Comparison of ENCODE assay signal across 31 cellular contexts in the genomic region with DNA sequence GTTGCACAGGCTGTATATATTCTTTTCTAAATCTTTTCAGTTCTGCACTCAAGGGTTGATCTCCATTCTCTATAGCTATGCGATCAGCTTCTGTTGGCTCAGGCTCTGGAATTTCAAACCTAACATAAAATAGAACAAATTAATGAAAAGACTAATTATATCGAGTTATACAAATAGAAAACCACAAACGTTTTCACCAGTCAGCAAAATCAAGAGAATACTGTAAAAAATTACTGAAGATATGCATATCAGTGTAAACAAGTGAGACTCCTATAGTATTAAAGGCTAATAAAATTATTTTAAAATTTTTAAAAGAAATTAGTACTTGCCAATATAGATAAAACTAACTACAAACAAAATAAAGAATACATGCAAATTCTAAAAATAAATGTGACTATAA.
"Had no signal": no experiment of that assay in that cellular context is flagged by ENCODE, and none has a peak within 500 bp of the region (broad histone marks: within the 10 kb centered on the region; RNA-seq: fewer than 3 reads in every experiment).

No MANE protein-coding gene starts in this region.

- DNase-seq: activated CD4-positive, alpha-beta memory T cell treated with anti-CD3 and anti-CD28 coated beads, Interleukin-2, amount 10 ng/mL, durations not matched to agents 7 days and 5 days; activated CD4-positive, alpha-beta T cell treated with anti-CD3 and anti-CD28 coated beads for 1 hour; activated CD4-positive, alpha-beta T cell treated with anti-CD3 and anti-CD28 coated beads for 36 hours; activated CD4-positive, alpha-beta T cell treated with anti-CD3 and anti-CD28 coated beads for 48 hours; activated CD4-positive, alpha-beta T cell treated with anti-CD3 and anti-CD28 coated beads, Interleukin-2, amount 10 ng/mL, durations not matched to agents 7 days and 5 days; activated CD4-positive, alpha-beta T cell treated with anti-CD3 and anti-CD28 coated beads, Interleukin-2, amount 50 U/mL, for 48 hours; activated CD4-positive, CD25-positive, alpha-beta regulatory T cell; activated CD8-positive, alpha-beta memory T cell treated with anti-CD3 and anti-CD28 coated beads for 24 hours; activated CD8-positive, alpha-beta memory T cell treated with anti-CD3 and anti-CD28 coated beads, Interleukin-2, amount 10 ng/mL, durations not matched to agents 7 days and 5 days; activated CD8-positive, alpha-beta memory T cell treated with anti-CD3 and anti-CD28 coated beads, Interleukin-2, amount 50 U/mL, for 48 hours; activated CD8-positive, alpha-beta T cell treated with anti-CD3 and anti-CD28 coated beads, Interleukin-2, amount 10 ng/mL, durations not matched to agents 7 days and 5 days; activated effector memory CD4-positive, alpha-beta T cell treated with Interleukin-2 at 50 U/mL for 16 hours; activated gamma-delta T cell; activated naive CD4-positive, alpha-beta T cell treated with anti-CD3 and anti-CD28 coated beads, Interleukin-2, amount 10 ng/mL, durations not matched to agents 7 days and 5 days; activated naive CD4-positive, alpha-beta T cell treated with Interleukin-2 at 50 U/mL for 16 hours; activated naive CD8-positive, alpha-beta T cell treated with anti-CD3 and anti-CD28 coated beads, Interleukin-2, amount 10 ng/mL, durations not matched to agents 7 days and 5 days; activated naive CD8-positive, alpha-beta T cell treated with anti-CD3 and anti-CD28 coated beads, Interleukin-2, amount 50 U/mL, for 24 hours; activated T-cell treated with anti-CD3 and anti-CD28 coated beads, Interleukin-2, amount 50 U/mL, for 24 hours; activated T-cell treated with anti-CD3 and anti-CD28 coated beads, Interleukin-2, amount 50 U/mL, for 48 hours; amygdala; anterior cingulate cortex; caudate nucleus; cerebellar nuclear complex; T-helper 2 cell; T-helper 9 cell; WERI-Rb-1 had no signal

- FAIRE-seq: bronchial epithelial cell had no signal

- ATAC-seq: activated CD4-positive, alpha-beta T cell treated with anti-CD3 and anti-CD28 coated beads for 36 hours; activated CD4-positive, CD25-positive, alpha-beta regulatory T cell treated with anti-CD3 and anti-CD28 coated beads, Interleukin-2, amount 50 U/mL, for 24 hours; activated CD8-positive, alpha-beta memory T cell treated with anti-CD3 and anti-CD28 coated beads, Interleukin-2, amount 10 ng/mL, durations not matched to agents 7 days and 5 days; activated CD8-positive, alpha-beta T cell treated with anti-CD3 and anti-CD28 coated beads, Interleukin-2, amount 10 ng/mL, durations not matched to agents 7 days and 5 days; activated naive CD8-positive, alpha-beta T cell treated with anti-CD3 and anti-CD28 coated beads, Interleukin-2, amount 50 U/mL, for 24 hours; WTC11 had no signal

- H3K27ac ChIP-seq: ascending aorta, cardiac muscle cell, WERI-Rb-1 had no signal

- H3K9me3 ChIP-seq: ascending aorta had no signal

- H3K27me3 ChIP-seq: ascending aorta, cardiac muscle cell had no signal

- H3K4me3 ChIP-seq: ascending aorta, cardiac muscle cell had no signal
